In genomic region chr17:16653367-16654041, GRCh38 we compare ENCODE assay signal across 8 cellular contexts. TPM values are rescaled to one million over a fixed set of nuclear protein-coding genes. Genes with fewer than 3 reads are reported as not detected.
DNase-seq lines count a peak whose midpoint lies in the region; ATAC-seq, FAIRE-seq and TF ChIP-seq lines count a peak whose summit lies in the region.

Gene ZNF624 (minus strand): TSS chr17:16653850.

- TF ChIP-seq CTCF in ascending aorta (IDR thresholded peaks at IDR 0.05) (no peak), psoas muscle (IDR thresholded peaks at IDR 0.05) (peak; percentile 3)

- peak within 1 kb of the TSS; percentile 23 for H3K27ac Mint-ChIP-seq in T-helper 2 cell treated with Interferon-gamma antibody and Interleukin-4, amounts not matched to agents 5 μg/mL and 100 μg/mL, for 36 hours

- ATAC-seq in HG02870 (IDR thresholded peaks at IDR 0.05; ENCODE audit: unreplicated experiment) (peak; percentile 85), right cardiac atrium (peak; percentile 99), psoas muscle (peak; percentile 95 to 99 (median 98))

- H3K4me3 Mint-ChIP-seq in T-helper 2 cell treated with Interferon-gamma antibody and Interleukin-4, amounts not matched to agents 5 μg/mL and 100 μg/mL, for 36 hours, result peak within 1 kb of the TSS; percentile 84

- peaks cover 9% of the 10 kb centered on the region for H3K27me3 Mint-ChIP-seq in T-helper 2 cell treated with Interferon-gamma antibody and Interleukin-4, amounts not matched to agents 5 μg/mL and 100 μg/mL, for 36 hours (ENCODE audit: low read depth)

- under 1% methylated on average over 55 of the region's 55 CpGs for WGBS in right cardiac atrium
- 0 to 1% (median 0%) methylated on average over 54 to 55 of the region's 55 CpGs for WGBS in psoas muscle, 3 donors

- no peaks in the 10 kb centered on the region for H3K9me3 ChIP-seq in ascending aorta
- no peaks in the 10 kb centered on the region for H3K9me3 ChIP-seq in right cardiac atrium (ENCODE audit: control insufficient read depth, low read length)
- no peaks in the 10 kb centered on the region for H3K9me3 ChIP-seq in psoas muscle

- TF ChIP-seq POLR2A in GM15510 (IDR thresholded peaks at IDR 0.05; ENCODE audit: borderline replicate concordance, extremely low read depth, insufficient read length), result peak; percentile 73

- peaks cover 3% of the 10 kb centered on the region for H3K36me3 Mint-ChIP-seq in T-helper 2 cell treated with Interferon-gamma antibody and Interleukin-4, amounts not matched to agents 5 μg/mL and 100 μg/mL, for 36 hours (ENCODE audit: low read depth)

- H3K4me1 Mint-ChIP-seq in T-helper 2 cell treated with Interferon-gamma antibody and Interleukin-4, amounts not matched to agents 5 μg/mL and 100 μg/mL, for 36 hours (ENCODE audit: low read depth), result peaks cover 9% of the 10 kb centered on the region

- peak within 1 kb of the TSS; percentile 91 to 95 for H3K27ac ChIP-seq in ascending aorta
- H3K27ac ChIP-seq in right cardiac atrium (ENCODE audit: low read length), result peak within 1 kb of the TSS; percentile 86
- H3K27ac ChIP-seq in psoas muscle, result peak within 1 kb of the TSS; percentile 96

- H3K4me1 ChIP-seq in ascending aorta, result no peaks in the 10 kb centered on the region
- H3K4me1 ChIP-seq in right cardiac atrium (ENCODE audit: control insufficient read depth, insufficient read depth, low read length), result no peaks in the 10 kb centered on the region
- peaks cover 7% of the 10 kb centered on the region for H3K4me1 ChIP-seq in psoas muscle

- H3K27me3 ChIP-seq in ascending aorta, result no peaks in the 10 kb centered on the region
- H3K27me3 ChIP-seq in right cardiac atrium (ENCODE audit: control insufficient read depth, insufficient read depth), result no peaks in the 10 kb centered on the region
- H3K27me3 ChIP-seq in psoas muscle (ENCODE audit: insufficient read depth in 3 of 3, low read length in 2 of 3), result no peaks in the 10 kb centered on the region

- H3K36me3 ChIP-seq in ascending aorta (no peaks in the 10 kb centered on the region), psoas muscle (ENCODE audit: insufficient read depth in 1 of 2, low read depth in 1 of 2) (peaks cover 0 to 6% of the 10 kb centered on the region in 2 donors)

- DNase-seq in NCI-H146 treated with DMSO at 0.1 percent for 48 hours (lab: John Stamatoyannopoulos, UW; ENCODE audit: unreplicated experiment) (peak; percentile 89), ascending aorta (ENCODE audit: low spot score in 2 of 2) (peak; percentile 85 to 97), right cardiac atrium (peak; percentile 97 to 99 (median 98)), psoas muscle (peak; percentile 97 to 99), urothelium cell line (ENCODE audit: low spot score) (peak; percentile 91)
- DNase-seq in T-helper 2 cell treated with Interferon-gamma antibody and Interleukin-4, amounts not matched to agents 5 μg/mL and 100 μg/mL, for 36 hours (ENCODE audit: low spot score), result peak; percentile 86

- H3K4me3 ChIP-seq in ascending aorta (peak within 1 kb of the TSS; percentile 75 to 88), right cardiac atrium (ENCODE audit: low read length) (peak within 1 kb of the TSS; percentile 55), psoas muscle (peak within 1 kb of the TSS; percentile 89)

- FAIRE-seq in urothelium cell line (lab: Jason Lieb, UNC), result peak; percentile 9

- intact Hi-C loops in ascending aorta (cut with DNase I), result no loop called here
- intact Hi-C loops in right cardiac atrium (cut with DNase I), result loop anchor here in 1 of 4 donors (10.0 kb wide), 1 partner anchor 69 kb away; no protein-coding TSS in a partner anchor
- intact Hi-C loops in psoas muscle (cut with DNase I), result no loop called here

- H3K9me3 Mint-ChIP-seq in T-helper 2 cell treated with Interferon-gamma antibody and Interleukin-4, amounts not matched to agents 5 μg/mL and 100 μg/mL, for 36 hours, result no peaks in the 10 kb centered on the region

RNA-seq across cellular contexts. Expression of gene ZNF624, which starts in this region (rescaled TPM):
- total RNA-seq in ascending aorta, result 0.53 TPM
- total RNA-seq in right cardiac atrium, result 1 to 10 TPM; 1.3 to 3.7 (median 1.9) TPM
- 0.97 TPM for polyA plus RNA-seq in right cardiac atrium
- 1 to 10 TPM in 2 of 4 donors, under 1 TPM in 2; 0.62 to 2.5 (median 1.0) TPM for total RNA-seq in psoas muscle
- polyA plus RNA-seq in psoas muscle, result under 1 TPM; 0.15 to 0.96 (median 0.53) TPM

Comparison
In these comparisons a context has a peak if more than half of its experiments do, and no peak if none do; other contexts are left out.
1. Peak in every context shown above with its lines: DNase-seq, ATAC-seq, H3K4me3 ChIP-seq and H3K27ac ChIP-seq.
2. Peak in DNase-seq, H3K4me3 ChIP-seq and H3K27ac ChIP-seq in ascending aorta; RNA of the gene not detected or under 1 TPM.